17 cellular contexts compared by ENCODE assay signal in genomic region chr9:127664678-127665507, GRCh38. TPM values are rescaled to one million over a fixed set of nuclear protein-coding genes. Genes with fewer than 3 reads are reported as not detected.
DNase-seq lines count a peak whose midpoint lies in the region; ATAC-seq and TF ChIP-seq lines count a peak whose summit lies in the region.
"Had no signal": no experiment of that assay in that cellular context is flagged by ENCODE, and none has a peak within 500 bp of the region (broad histone marks: within the 10 kb centered on the region; RNA-seq: fewer than 3 reads in every experiment).

No MANE protein-coding gene starts in this region.

- H3K4me3 Mint-ChIP-seq in mesothelial cell of epicardium: no peak overlapping the region
- H3K4me3 Mint-ChIP-seq: activated T-helper 1 cell treated with anti-CD3 and anti-CD28 coated beads, Interleukin-12 subunit alpha, Interleukin-12 subunit beta, Interleukin-2, Interleukin-4 antibody, amounts not matched to agents 30 ng/mL and 10 ng/mL and 1 ng/mL, durations not matched to agents 14 hours and 24 hours and 36 hours had no signal

- no peaks in the 10 kb centered on the region for H3K27me3 ChIP-seq in heart right ventricle
- H3K27me3 ChIP-seq in esophagus (ENCODE audit: control insufficient read depth in 1 of 2, insufficient read depth in 2 of 2, low read length in 2 of 2): no peaks in the 10 kb centered on the region
- H3K27me3 ChIP-seq in aorta (ENCODE audit: control insufficient read depth in 1 of 2, insufficient read depth in 2 of 2, low read length in 1 of 2): no peaks in the 10 kb centered on the region
- H3K27me3 ChIP-seq: pancreas, stomach had no signal

- H3K9me3 Mint-ChIP-seq in mesothelial cell of epicardium: no peaks in the 10 kb centered on the region
- H3K9me3 Mint-ChIP-seq: activated T-helper 1 cell treated with anti-CD3 and anti-CD28 coated beads, Interleukin-12 subunit alpha, Interleukin-12 subunit beta, Interleukin-2, Interleukin-4 antibody, amounts not matched to agents 30 ng/mL and 10 ng/mL and 1 ng/mL, durations not matched to agents 14 hours and 24 hours and 36 hours had no signal

- H3K36me3 ChIP-seq in heart right ventricle: peaks cover 0 to 100% (median 40%) of the 10 kb centered on the region in 9 donors
- H3K36me3 ChIP-seq in esophagus (ENCODE audit: control insufficient read depth in 2 of 2, insufficient read depth in 2 of 2, low read length in 1 of 2): peaks cover 4 to 10% of the 10 kb centered on the region in 2 donors
- H3K36me3 ChIP-seq in aorta (ENCODE audit: control insufficient read depth in 1 of 2, insufficient read depth in 2 of 2, low read length in 1 of 2): peaks cover 0 to 4% of the 10 kb centered on the region in 2 donors

- H3K27me3 Mint-ChIP-seq in mesothelial cell of epicardium (ENCODE audit: low read depth): no peaks in the 10 kb centered on the region

- peaks cover 42% of the 10 kb centered on the region for H3K36me3 Mint-ChIP-seq in mesothelial cell of epicardium

- ATAC-seq in heart right ventricle (peak in 7 of 8 donors; percentile 19 to 70 (median 47)), Right ventricle myocardium inferior (no peak), aorta (ENCODE audit: low FRiP score) (peak; percentile 70), GM19328 (IDR thresholded peaks at IDR 0.05; ENCODE audit: unreplicated experiment) (no peak), GM18502 (IDR thresholded peaks at IDR 0.05; ENCODE audit: poor library complexity, unreplicated experiment) (no peak)

- WGBS in heart right ventricle, 2 donors: 70 to 76% methylated on average over 10 of the region's 10 CpGs
- WGBS in esophagus, 2 donors: 70 to 71% methylated on average over 10 of the region's 10 CpGs
- 64 to 67% methylated on average over 10 of the region's 10 CpGs for WGBS in aorta, 2 donors

- intact Hi-C loops in heart right ventricle (cut with DNase I) (loop anchor here in 1 of 10 donors (10.0 kb wide), 1 partner anchor 50 kb away; the partner anchor contains the start of gene STXBP1), Right ventricle myocardium inferior (cut with DNase I) (no loop called here), aorta (cut with DNase I) (no loop called here)

- H3K9me3 ChIP-seq in heart right ventricle (no peaks in the 10 kb centered on the region), esophagus (ENCODE audit: control insufficient read depth in 2 of 2, insufficient read depth in 1 of 2, low read depth in 1 of 2, low read length in 1 of 2) (no peaks in the 10 kb centered on the region), aorta (ENCODE audit: control insufficient read depth, low read length) (no peaks in the 10 kb centered on the region)
- H3K9me3 ChIP-seq: pancreas, stomach had no signal

- peaks cover 0 to 16% (median 0%) of the 10 kb centered on the region in 9 donors for H3K4me1 ChIP-seq in heart right ventricle
- H3K4me1 ChIP-seq in esophagus (ENCODE audit: control insufficient read depth in 2 of 2, insufficient read depth in 2 of 2, low read length in 1 of 2): peaks cover 0 to 2% of the 10 kb centered on the region in 2 donors
- no peaks in the 10 kb centered on the region for H3K4me1 ChIP-seq in aorta (ENCODE audit: control insufficient read depth in 1 of 2, insufficient read depth in 2 of 2, low read length in 2 of 2)
- H3K4me1 ChIP-seq: pancreas had no signal

- peak overlapping the region; percentile 90 for H3K27ac Mint-ChIP-seq in mesothelial cell of epicardium
- H3K27ac Mint-ChIP-seq: activated T-helper 1 cell treated with anti-CD3 and anti-CD28 coated beads, Interleukin-12 subunit alpha, Interleukin-12 subunit beta, Interleukin-2, Interleukin-4 antibody, amounts not matched to agents 30 ng/mL and 10 ng/mL and 1 ng/mL, durations not matched to agents 14 hours and 24 hours and 36 hours had no signal

- no peak for DNase-seq in heart right ventricle
- no peak for DNase-seq in Right ventricle myocardium inferior (ENCODE audit: missing footprints)
- DNase-seq in mesothelial cell of epicardium (ENCODE audit: low spot score in 2 of 2, unreplicated experiment in 2 of 2): no peak
- no peak for DNase-seq in aorta
- no peak for DNase-seq in DMS153 (lab: John Stamatoyannopoulos, UW)
- DNase-seq: activated CD4-positive, alpha-beta T cell treated with anti-CD3 and anti-CD28 coated beads for 1 hour; NCI-H226; pancreas; stimulated activated CD4-positive, alpha-beta T cell treated with anti-CD3 and anti-CD28 coated beads, Interleukin-4, amount 100 ng/mL, for 1 hour; stomach had no signal

- H3K4me3 ChIP-seq in heart right ventricle (no peak overlapping the region), esophagus (ENCODE audit: low read depth in 1 of 2, low read length in 2 of 2) (no peak overlapping the region), aorta (ENCODE audit: low read length in 2 of 2) (no peak overlapping the region)
- H3K4me3 ChIP-seq: pancreas, stomach had no signal

- H3K4me1 Mint-ChIP-seq in mesothelial cell of epicardium: peaks cover 30% of the 10 kb centered on the region

- H3K27ac ChIP-seq in heart right ventricle (peak overlapping the region in 4 of 10 donors; percentile 6 to 60 (median 14)), esophagus (ENCODE audit: low read depth in 2 of 2, low read length in 1 of 2) (peak overlapping the region; percentile 2 to 47), aorta (ENCODE audit: low read depth in 1 of 2, low read length in 2 of 2) (no peak overlapping the region)
- H3K27ac ChIP-seq: pancreas, stomach had no signal

- TF ChIP-seq CTCF in heart right ventricle (IDR thresholded peaks at IDR 0.05) (no peak), mesothelial cell of epicardium (IDR thresholded peaks at IDR 0.05; ENCODE audit: unreplicated experiment) (no peak)

RNA-seq across cellular contexts. Expression of gene CFAP157, which starts 41.9 kb away (rescaled TPM):
- total RNA-seq in heart right ventricle: under 1 TPM in 2 of 10 donors, not detected in 8; 0.10 to 0.13 TPM
- under 1 TPM; 0.15 to 0.19 TPM for polyA plus RNA-seq in heart right ventricle
- not detected for total RNA-seq in Right ventricle myocardium inferior
- polyA plus RNA-seq in esophagus: under 1 TPM; 0.08 to 0.10 TPM
- 0.34 to 0.49 TPM (median 0.41 TPM) in 3 replicates for total RNA-seq in mesothelial cell of epicardium
- total RNA-seq in aorta: under 1 TPM; 0.16 to 0.60 TPM
- polyA plus RNA-seq in aorta: under 1 TPM in 1 of 2 donors, not detected in 1; 0.69 TPM
- total RNA-seq: Daoy had no signal
- polyA plus RNA-seq: fibroblast of lung, keratinocyte had no signal

RNA-seq across cellular contexts. Expression of gene PTRH1, which starts 50.6 kb away (rescaled TPM):
- 10 to 100 TPM in 8 of 10 donors, 1 to 10 TPM in 2; 8.1 to 14.1 (median 11.5) TPM for total RNA-seq in heart right ventricle
- polyA plus RNA-seq in heart right ventricle: 10 to 100 TPM; 10.8 to 47.0 TPM
- 14.2 TPM for total RNA-seq in Right ventricle myocardium inferior
- polyA plus RNA-seq in esophagus: 10 to 100 TPM in 1 of 2 donors, 1 to 10 TPM in 1; 6.2 to 15.1 TPM
- 9.4 to 10.3 TPM (median 9.5 TPM) in 3 replicates for total RNA-seq in mesothelial cell of epicardium
- total RNA-seq in aorta: 10 to 100 TPM in 1 of 2 donors, 1 to 10 TPM in 1; 9.8 to 12.2 TPM
- 10 to 100 TPM; 12.1 to 23.2 TPM for polyA plus RNA-seq in aorta

RNA-seq across cellular contexts. Expression of gene TTC16, which starts 51.0 kb away (rescaled TPM):
- total RNA-seq in heart right ventricle: under 1 TPM in 9 of 10 donors, not detected in 1; 0.04 to 0.61 (median 0.32) TPM
- 1 to 10 TPM in 1 of 2 donors, under 1 TPM in 1; 0.04 to 1.4 TPM for polyA plus RNA-seq in heart right ventricle
- 0.30 TPM for total RNA-seq in Right ventricle myocardium inferior
- polyA plus RNA-seq in esophagus: under 1 TPM; 0.04 to 0.10 TPM
- 0.07 TPM in 1 of 3 replicates, not detected in the others for total RNA-seq in mesothelial cell of epicardium
- under 1 TPM; 0.16 to 0.30 TPM for total RNA-seq in aorta
- polyA plus RNA-seq in aorta: not detected
- total RNA-seq: activated T-helper 1 cell treated with anti-CD3 and anti-CD28 coated beads, Interleukin-12 subunit alpha, Interleukin-12 subunit beta, Interleukin-2, Interleukin-4 antibody, amounts not matched to agents 30 ng/mL and 10 ng/mL and 1 ng/mL, durations not matched to agents 14 hours and 24 hours and 36 hours; stomach had no signal
- polyA plus RNA-seq: fibroblast of lung, keratinocyte had no signal

RNA-seq across cellular contexts. Expression of gene STXBP1, which starts 52.8 kb away (rescaled TPM):
- total RNA-seq in heart right ventricle (10 to 100 TPM; 36.8 to 59.2 (median 49.4) TPM), Right ventricle myocardium inferior (51.5 TPM), mesothelial cell of epicardium (94.9 to 112 TPM (median 105 TPM) in 3 replicates), aorta (10 to 100 TPM; 50.0 to 69.0 TPM)
- polyA plus RNA-seq in heart right ventricle (10 to 100 TPM; 14.4 to 16.5 TPM), esophagus (1 to 10 TPM; 4.7 to 7.1 TPM), aorta (10 to 100 TPM in 1 of 2 donors, 1 to 10 TPM in 1; 6.6 to 20.7 TPM)

Comparison
In these comparisons a context has a peak if more than half of its experiments do, and no peak if none do; other contexts are left out.
1. ATAC-seq: peak in heart right ventricle (7 of 8) and aorta (single experiment); none in Right ventricle myocardium inferior (single experiment), GM19328 (single experiment) and GM18502 (single experiment).
2. H3K27ac ChIP-seq: peak in esophagus (2 of 2); none in aorta (0 of 2).